In the genomic region with DNA sequence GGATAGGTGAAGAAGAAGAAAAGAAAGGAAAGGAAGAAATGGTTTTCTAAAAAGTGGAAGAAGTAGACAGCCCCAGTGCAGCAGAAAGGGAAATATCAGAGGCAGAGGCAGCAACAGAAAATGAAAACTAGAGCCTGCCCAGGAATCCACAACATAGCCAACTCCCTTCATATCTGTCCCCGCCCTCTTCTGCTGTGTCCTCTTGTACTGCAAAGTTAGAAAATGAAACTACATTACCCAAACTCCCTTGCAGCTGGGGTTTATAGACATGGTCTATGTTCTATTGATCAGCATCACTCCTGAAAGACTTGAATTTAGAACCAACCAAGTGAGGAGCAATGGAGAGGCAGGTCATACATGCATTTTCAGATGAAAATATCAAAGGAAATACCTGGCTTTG, we compare ENCODE assay signal across 1 cellular context.
TF ChIP-seq lines count a peak whose summit lies in the region.

No MANE protein-coding gene starts in this region.

TF ChIP-seq in H1, 55 proteins besides CTCF, POLR2A, EP300 and RAD21 (continued from another document):
- TF ChIP-seq, protein P1, sequence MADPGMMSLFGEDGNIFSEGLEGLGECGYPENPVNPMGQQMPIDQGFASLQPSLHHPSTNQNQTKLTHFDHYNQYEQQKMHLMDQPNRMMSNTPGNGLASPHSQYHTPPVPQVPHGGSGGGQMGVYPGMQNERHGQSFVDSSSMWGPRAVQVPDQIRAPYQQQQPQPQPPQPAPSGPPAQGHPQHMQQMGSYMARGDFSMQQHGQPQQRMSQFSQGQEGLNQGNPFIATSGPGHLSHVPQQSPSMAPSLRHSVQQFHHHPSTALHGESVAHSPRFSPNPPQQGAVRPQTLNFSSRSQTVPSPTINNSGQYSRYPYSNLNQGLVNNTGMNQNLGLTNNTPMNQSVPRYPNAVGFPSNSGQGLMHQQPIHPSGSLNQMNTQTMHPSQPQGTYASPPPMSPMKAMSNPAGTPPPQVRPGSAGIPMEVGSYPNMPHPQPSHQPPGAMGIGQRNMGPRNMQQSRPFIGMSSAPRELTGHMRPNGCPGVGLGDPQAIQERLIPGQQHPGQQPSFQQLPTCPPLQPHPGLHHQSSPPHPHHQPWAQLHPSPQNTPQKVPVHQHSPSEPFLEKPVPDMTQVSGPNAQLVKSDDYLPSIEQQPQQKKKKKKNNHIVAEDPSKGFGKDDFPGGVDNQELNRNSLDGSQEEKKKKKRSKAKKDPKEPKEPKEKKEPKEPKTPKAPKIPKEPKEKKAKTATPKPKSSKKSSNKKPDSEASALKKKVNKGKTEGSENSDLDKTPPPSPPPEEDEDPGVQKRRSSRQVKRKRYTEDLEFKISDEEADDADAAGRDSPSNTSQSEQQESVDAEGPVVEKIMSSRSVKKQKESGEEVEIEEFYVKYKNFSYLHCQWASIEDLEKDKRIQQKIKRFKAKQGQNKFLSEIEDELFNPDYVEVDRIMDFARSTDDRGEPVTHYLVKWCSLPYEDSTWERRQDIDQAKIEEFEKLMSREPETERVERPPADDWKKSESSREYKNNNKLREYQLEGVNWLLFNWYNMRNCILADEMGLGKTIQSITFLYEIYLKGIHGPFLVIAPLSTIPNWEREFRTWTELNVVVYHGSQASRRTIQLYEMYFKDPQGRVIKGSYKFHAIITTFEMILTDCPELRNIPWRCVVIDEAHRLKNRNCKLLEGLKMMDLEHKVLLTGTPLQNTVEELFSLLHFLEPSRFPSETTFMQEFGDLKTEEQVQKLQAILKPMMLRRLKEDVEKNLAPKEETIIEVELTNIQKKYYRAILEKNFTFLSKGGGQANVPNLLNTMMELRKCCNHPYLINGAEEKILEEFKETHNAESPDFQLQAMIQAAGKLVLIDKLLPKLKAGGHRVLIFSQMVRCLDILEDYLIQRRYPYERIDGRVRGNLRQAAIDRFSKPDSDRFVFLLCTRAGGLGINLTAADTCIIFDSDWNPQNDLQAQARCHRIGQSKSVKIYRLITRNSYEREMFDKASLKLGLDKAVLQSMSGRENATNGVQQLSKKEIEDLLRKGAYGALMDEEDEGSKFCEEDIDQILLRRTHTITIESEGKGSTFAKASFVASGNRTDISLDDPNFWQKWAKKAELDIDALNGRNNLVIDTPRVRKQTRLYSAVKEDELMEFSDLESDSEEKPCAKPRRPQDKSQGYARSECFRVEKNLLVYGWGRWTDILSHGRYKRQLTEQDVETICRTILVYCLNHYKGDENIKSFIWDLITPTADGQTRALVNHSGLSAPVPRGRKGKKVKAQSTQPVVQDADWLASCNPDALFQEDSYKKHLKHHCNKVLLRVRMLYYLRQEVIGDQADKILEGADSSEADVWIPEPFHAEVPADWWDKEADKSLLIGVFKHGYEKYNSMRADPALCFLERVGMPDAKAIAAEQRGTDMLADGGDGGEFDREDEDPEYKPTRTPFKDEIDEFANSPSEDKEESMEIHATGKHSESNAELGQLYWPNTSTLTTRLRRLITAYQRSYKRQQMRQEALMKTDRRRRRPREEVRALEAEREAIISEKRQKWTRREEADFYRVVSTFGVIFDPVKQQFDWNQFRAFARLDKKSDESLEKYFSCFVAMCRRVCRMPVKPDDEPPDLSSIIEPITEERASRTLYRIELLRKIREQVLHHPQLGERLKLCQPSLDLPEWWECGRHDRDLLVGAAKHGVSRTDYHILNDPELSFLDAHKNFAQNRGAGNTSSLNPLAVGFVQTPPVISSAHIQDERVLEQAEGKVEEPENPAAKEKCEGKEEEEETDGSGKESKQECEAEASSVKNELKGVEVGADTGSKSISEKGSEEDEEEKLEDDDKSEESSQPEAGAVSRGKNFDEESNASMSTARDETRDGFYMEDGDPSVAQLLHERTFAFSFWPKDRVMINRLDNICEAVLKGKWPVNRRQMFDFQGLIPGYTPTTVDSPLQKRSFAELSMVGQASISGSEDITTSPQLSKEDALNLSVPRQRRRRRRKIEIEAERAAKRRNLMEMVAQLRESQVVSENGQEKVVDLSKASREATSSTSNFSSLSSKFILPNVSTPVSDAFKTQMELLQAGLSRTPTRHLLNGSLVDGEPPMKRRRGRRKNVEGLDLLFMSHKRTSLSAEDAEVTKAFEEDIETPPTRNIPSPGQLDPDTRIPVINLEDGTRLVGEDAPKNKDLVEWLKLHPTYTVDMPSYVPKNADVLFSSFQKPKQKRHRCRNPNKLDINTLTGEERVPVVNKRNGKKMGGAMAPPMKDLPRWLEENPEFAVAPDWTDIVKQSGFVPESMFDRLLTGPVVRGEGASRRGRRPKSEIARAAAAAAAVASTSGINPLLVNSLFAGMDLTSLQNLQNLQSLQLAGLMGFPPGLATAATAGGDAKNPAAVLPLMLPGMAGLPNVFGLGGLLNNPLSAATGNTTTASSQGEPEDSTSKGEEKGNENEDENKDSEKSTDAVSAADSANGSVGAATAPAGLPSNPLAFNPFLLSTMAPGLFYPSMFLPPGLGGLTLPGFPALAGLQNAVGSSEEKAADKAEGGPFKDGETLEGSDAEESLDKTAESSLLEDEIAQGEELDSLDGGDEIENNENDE (IDR thresholded peaks at IDR 0.05; ENCODE audit: insufficient replicate concordance, low read length): no peak
- TF ChIP-seq JUN (IDR thresholded peaks at IDR 0.05; ENCODE audit: low read depth, low read length) (no peak), CHD1 (IDR thresholded peaks at IDR 0.05; ENCODE audit: low read depth, low read length) (no peak), YY1 (IDR thresholded peaks at IDR 0.05; ENCODE audit: low read depth, low read length) (no peak), HDAC2 (IDR thresholded peaks at IDR 0.05; ENCODE audit: borderline replicate concordance in 1 of 2, low read depth in 2 of 2, low read length in 2 of 2) (no peak), ASH2L (IDR thresholded peaks at IDR 0.05; ENCODE audit: low read length) (no peak), SIRT6 (IDR thresholded peaks at IDR 0.05; ENCODE audit: low read length) (no peak), KDM4A (IDR thresholded peaks at IDR 0.05; ENCODE audit: low read depth, low read length, severe bottlenecking) (no peak)
